ENCODE assay signal across 8 cellular contexts in genomic region chrY:13479031-13479705, GRCh38. TPM values are rescaled to one million over a fixed set of nuclear protein-coding genes. Genes with fewer than 3 reads are reported as not detected.
DNase-seq lines count a peak whose midpoint lies in the region; ATAC-seq and TF ChIP-seq lines count a peak whose summit lies in the region.

No MANE protein-coding gene starts in this region.

- no peaks in the 10 kb centered on the region for H3K36me3 ChIP-seq in brain microvascular endothelial cell (replicated peaks)

- ATAC-seq in GM19035 (IDR thresholded peaks at IDR 0.05; ENCODE audit: unreplicated experiment) (peak; percentile 43), HG02623 (IDR thresholded peaks at IDR 0.05; ENCODE audit: unreplicated experiment) (no peak), GM19467 (IDR thresholded peaks at IDR 0.05; ENCODE audit: unreplicated experiment) (no peak)

- H3K27ac ChIP-seq in adipose tissue (ENCODE audit: low read depth, low read length) (peak overlapping the region; percentile 42), brain microvascular endothelial cell (no peak overlapping the region)

- H3K9me3 ChIP-seq in mononuclear cell (ENCODE audit: low read depth, low read length): no peaks in the 10 kb centered on the region

- H3K27me3 ChIP-seq in mononuclear cell (ENCODE audit: insufficient read depth, low read length) (no peaks in the 10 kb centered on the region), brain microvascular endothelial cell (replicated peaks) (no peaks in the 10 kb centered on the region)

- no peaks in the 10 kb centered on the region for H3K9me3 Mint-ChIP-seq in mesothelial cell of epicardium

- DNase-seq in NCI-H2171 treated with DMSO at 0.1 percent for 48 hours (lab: John Stamatoyannopoulos, UW) (peak; percentile 64), mesothelial cell of epicardium (ENCODE audit: low spot score in 2 of 2, unreplicated experiment in 2 of 2) (no peak), brain microvascular endothelial cell (no peak)

- H3K27ac Mint-ChIP-seq in mesothelial cell of epicardium: no peak overlapping the region

- peaks cover 13% of the 10 kb centered on the region for H3K4me1 ChIP-seq in mononuclear cell (ENCODE audit: insufficient read depth, low read length)

- TF ChIP-seq CTCF in mesothelial cell of epicardium (IDR thresholded peaks at IDR 0.05; ENCODE audit: unreplicated experiment) (no peak), brain microvascular endothelial cell (IDR thresholded peaks at IDR 0.05; ENCODE audit: low read depth, low read length, missing control alignments) (no peak)

- H3K27me3 Mint-ChIP-seq in mesothelial cell of epicardium (ENCODE audit: low read depth): no peaks in the 10 kb centered on the region

- H3K4me3 ChIP-seq in mononuclear cell (ENCODE audit: low read length) (peak overlapping the region; percentile 53), brain microvascular endothelial cell (ENCODE audit: low read depth, low read length) (no peak overlapping the region)

- no peaks in the 10 kb centered on the region for H3K36me3 Mint-ChIP-seq in mesothelial cell of epicardium

- 0 to 1% methylated on average over 34 to 39 of the region's 39 CpGs; no CpG with 5 or more reads in 1 of the 3 donors for WGBS in adipose tissue, 3 donors

- in situ Hi-C loops in brain microvascular endothelial cell (cut with HindIII; ENCODE audit: low pct_ligation_motif_present, low sequenced_read_pairs): no loop called here

- no peak overlapping the region for H3K4me3 Mint-ChIP-seq in mesothelial cell of epicardium

- no peaks in the 10 kb centered on the region for H3K4me1 Mint-ChIP-seq in mesothelial cell of epicardium

RNA-seq across cellular contexts. Expression of gene UTY, which starts 0.7 kb away (rescaled TPM):
- polyA plus RNA-seq in adipose tissue: 1 to 10 TPM in 2 of 3 donors, not detected in 1; 3.1 to 4.5 TPM
- total RNA-seq in mononuclear cell (0.10 TPM), mesothelial cell of epicardium (not detected in 3 replicates)
